Comparison of ENCODE assay signal across 8 cellular contexts in the genomic region with DNA sequence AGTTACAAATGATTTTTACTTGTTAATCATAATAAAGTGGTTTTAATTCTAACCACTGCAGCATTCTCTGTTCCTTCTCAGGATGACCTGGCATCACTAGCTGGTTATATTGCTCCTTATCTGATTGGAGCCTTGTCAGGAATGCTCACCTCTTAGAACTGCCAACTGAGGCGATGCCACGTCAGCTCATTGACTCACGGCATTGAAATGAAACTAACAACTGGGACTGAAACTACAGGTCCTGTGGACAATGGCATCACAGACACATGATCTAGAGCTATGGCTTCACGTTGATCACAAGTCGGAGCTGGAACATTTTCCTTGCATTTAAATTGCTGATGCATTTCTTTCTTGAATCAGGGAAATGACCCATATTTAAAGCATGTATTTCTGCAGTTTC. TPM values are rescaled to one million over a fixed set of nuclear protein-coding genes. Genes with fewer than 3 reads are reported as not detected.
DNase-seq lines count a peak whose midpoint lies in the region; ATAC-seq and TF ChIP-seq lines count a peak whose summit lies in the region.

No MANE protein-coding gene starts in this region.

- no peak for TF ChIP-seq CTCF in hepatocyte (IDR thresholded peaks at IDR 0.05; ENCODE audit: poor library complexity)

- H4K20me1 ChIP-seq in hepatocyte (ENCODE audit: insufficient read depth, poor library complexity, severe bottlenecking): no peaks in the 10 kb centered on the region

- H3K9me2 ChIP-seq in hepatocyte (replicated peaks; ENCODE audit: insufficient read depth): no peaks in the 10 kb centered on the region

- WGBS in hepatocyte (ENCODE audit: low lambda C conversion rate, missing lambda C conversion rate): 45% methylated on average over 5 of the region's 5 CpGs

- H3K36me3 ChIP-seq in SJSA1: no peaks in the 10 kb centered on the region
- no peaks in the 10 kb centered on the region for H3K36me3 ChIP-seq in hepatocyte (replicated peaks; ENCODE audit: insufficient read depth, low read depth)
- H3K36me3 ChIP-seq in effector memory CD4-positive, alpha-beta T cell (ENCODE audit: control insufficient read depth, insufficient read depth, low read length): no peaks in the 10 kb centered on the region

- H3K27ac ChIP-seq in SJSA1: peak overlapping the region; percentile 33
- peak overlapping the region; percentile 92 for H3K27ac ChIP-seq in hepatocyte
- H3K27ac ChIP-seq in effector memory CD4-positive, alpha-beta T cell (ENCODE audit: insufficient read depth, low read length, poor library complexity, severe bottlenecking): no peak overlapping the region

- peak overlapping the region; percentile 29 for H3K4me2 ChIP-seq in hepatocyte

- no peaks in the 10 kb centered on the region for H3K27me3 ChIP-seq in SJSA1 (replicated peaks)
- H3K27me3 ChIP-seq in hepatocyte: no peaks in the 10 kb centered on the region
- H3K27me3 ChIP-seq in effector memory CD4-positive, alpha-beta T cell (replicated peaks; ENCODE audit: control insufficient read depth, insufficient read depth, low read length, poor library complexity, severe bottlenecking): no peaks in the 10 kb centered on the region

- H2AFZ ChIP-seq in hepatocyte: peak overlapping the region; percentile 30

- H3K4me3 ChIP-seq in SJSA1: no peak overlapping the region
- no peak overlapping the region for H3K4me3 ChIP-seq in hepatocyte
- no peak overlapping the region for H3K4me3 ChIP-seq in effector memory CD4-positive, alpha-beta T cell (ENCODE audit: insufficient read depth, low read depth, low read length, poor library complexity, severe bottlenecking)

- no peaks in the 10 kb centered on the region for H3K79me2 ChIP-seq in hepatocyte

- DNase-seq in GM04503 (ENCODE audit: low read depth) (peak; percentile 66), SJSA1 (ENCODE audit: low read depth in 1 of 2, low spot score in 2 of 2) (peak; percentile 77 to 84), hepatocyte (ENCODE audit: low spot score) (peak; percentile 81), NCI-H128 (lab: John Stamatoyannopoulos, UW; ENCODE audit: unreplicated experiment) (no peak)
- DNase-seq in effector CD4-positive, alpha-beta T cell: no peak
- DNase-seq in activated CD4-positive, CD25-positive, alpha-beta regulatory T cell (lab: John Stamatoyannopoulos, UW): no peak
- DNase-seq in effector memory CD4-positive, alpha-beta T cell: no peak

- H3K9me3 ChIP-seq in SJSA1 (replicated peaks) (no peaks in the 10 kb centered on the region), hepatocyte (ENCODE audit: low read depth) (no peaks in the 10 kb centered on the region)
- no peaks in the 10 kb centered on the region for H3K9me3 ChIP-seq in effector memory CD4-positive, alpha-beta T cell (ENCODE audit: control insufficient read depth, low read length)

- H3K4me1 ChIP-seq in SJSA1 (replicated peaks) (peaks cover 22% of the 10 kb centered on the region), hepatocyte (ENCODE audit: insufficient read depth) (peaks cover 9% of the 10 kb centered on the region)
- no peaks in the 10 kb centered on the region for H3K4me1 ChIP-seq in effector memory CD4-positive, alpha-beta T cell (ENCODE audit: control insufficient read depth, insufficient read depth, low read length, poor library complexity, severe bottlenecking)

- ATAC-seq in HG02870 (IDR thresholded peaks at IDR 0.05; ENCODE audit: unreplicated experiment): peak; percentile 45

RNA-seq across cellular contexts. Expression of a gene that starts 54.9 kb away (rescaled TPM):
- 0.21 and 0.34 TPM in 2 replicates for total RNA-seq in SJSA1 (2014; rRNA removed; shearing (Covaris generic))
- total RNA-seq in hepatocyte: 5.8 and 7.2 TPM in 2 replicates
- 4.6 and 5.8 TPM in 2 replicates for polyA plus RNA-seq in hepatocyte

Comparison
In these comparisons a context has a peak if more than half of its experiments do, and no peak if none do; other contexts are left out.
1. DNase-seq: peak in GM04503 (single experiment), SJSA1 (2 of 2) and hepatocyte (single experiment); none in effector CD4-positive, alpha-beta T cell (single experiment), activated CD4-positive, CD25-positive, alpha-beta regulatory T cell (0 of 4), effector memory CD4-positive, alpha-beta T cell (0 of 3) and NCI-H128 (single experiment).